In genomic region chr2:113273031-113273551, GRCh38 we compare ENCODE assay signal across 8 cellular contexts. TPM values are rescaled to one million over a fixed set of nuclear protein-coding genes. Genes with fewer than 3 reads are reported as not detected.
DNase-seq lines count a peak whose midpoint lies in the region; ATAC-seq and TF ChIP-seq lines count a peak whose summit lies in the region.
"Had no signal": no experiment of that assay in that cellular context is flagged by ENCODE, and none has a peak within 500 bp of the region (broad histone marks: within the 10 kb centered on the region; RNA-seq: fewer than 3 reads in every experiment).

No MANE protein-coding gene starts in this region.

- peaks cover 3 to 87% of the 10 kb centered on the region in 2 donors for H3K27me3 ChIP-seq in tibial artery

- H3K36me3 ChIP-seq in tibial artery: no peaks in the 10 kb centered on the region

- peaks cover 68% of the 10 kb centered on the region for H3K27me3 Mint-ChIP-seq in central memory CD8-positive, alpha-beta T cell

- H3K27ac Mint-ChIP-seq in central memory CD8-positive, alpha-beta T cell (ENCODE audit: low read depth): no peak overlapping the region

- intact Hi-C loops in posterior vena cava (cut with DNase I): no loop called here
- intact Hi-C loops in tibial artery (cut with DNase I; ENCODE audit: low total_unique reads): no loop called here

- peaks cover 2% of the 10 kb centered on the region for H3K36me3 Mint-ChIP-seq in central memory CD8-positive, alpha-beta T cell (ENCODE audit: insufficient read depth)

- ATAC-seq in GM18868 (IDR thresholded peaks at IDR 0.05; ENCODE audit: unreplicated experiment) (peak; percentile 84), HG03025 (IDR thresholded peaks at IDR 0.05; ENCODE audit: low FRiP score, unreplicated experiment) (no peak)
- ATAC-seq in central memory CD8-positive, alpha-beta T cell (replicated peaks; ENCODE audit: extremely low read depth, poor library complexity, severe bottlenecking): peak; percentile 86

- no peak overlapping the region for H3K27ac ChIP-seq in tibial artery
- H3K27ac ChIP-seq: epithelial cell of prostate had no signal

- H3K9me3 ChIP-seq in tibial artery: no peaks in the 10 kb centered on the region

- H3K9me3 Mint-ChIP-seq in central memory CD8-positive, alpha-beta T cell: no peaks in the 10 kb centered on the region

- no peak overlapping the region for H3K4me3 ChIP-seq in tibial artery

- DNase-seq in NCI-H2227 treated with DMSO at 0.1 percent for 48 hours (lab: John Stamatoyannopoulos, UW) (peak; percentile 17), posterior vena cava (ENCODE audit: low spot score) (peak; percentile 26), amygdala (lab: John Stamatoyannopoulos, UW) (no peak), tibial artery (no peak)
- peak in 1 of 2 donors; percentile 25 for DNase-seq in central memory CD8-positive, alpha-beta T cell (ENCODE audit: low spot score in 2 of 2)

- TF ChIP-seq CTCF in tibial artery (IDR thresholded peaks at IDR 0.05): no peak

- H3K4me1 ChIP-seq in tibial artery: peaks cover 0 to 18% (median 14%) of the 10 kb centered on the region in 4 donors

- H3K4me3 Mint-ChIP-seq in central memory CD8-positive, alpha-beta T cell: no peak overlapping the region

- H3K4me1 Mint-ChIP-seq in central memory CD8-positive, alpha-beta T cell: no peaks in the 10 kb centered on the region

RNA-seq across cellular contexts. Expression of gene PAX8, which starts 5.6 kb away (rescaled TPM):
- 1 to 10 TPM in 1 of 2 donors, under 1 TPM in 1; 0.19 to 3.6 TPM for total RNA-seq in posterior vena cava

Comparison
In these comparisons a context has a peak if more than half of its experiments do, and no peak if none do; other contexts are left out.
1. DNase-seq: peak in NCI-H2227 treated with DMSO at 0.1 percent for 48 hours (single experiment) and posterior vena cava (single experiment); none in amygdala (0 of 56) and tibial artery (0 of 2).